ENCODE assay signal across 9 cellular contexts in genomic region chr18:35267809-35268208, GRCh38. TPM values are rescaled to one million over a fixed set of nuclear protein-coding genes. Genes with fewer than 3 reads are reported as not detected.
DNase-seq lines count a peak whose midpoint lies in the region; ATAC-seq and TF ChIP-seq lines count a peak whose summit lies in the region.
"Had no signal": no experiment of that assay in that cellular context is flagged by ENCODE, and none has a peak within 500 bp of the region (broad histone marks: within the 10 kb centered on the region; RNA-seq: fewer than 3 reads in every experiment).

No MANE protein-coding gene starts in this region.

- H3K9me3 ChIP-seq in breast epithelium: peaks cover 0 to 7% of the 10 kb centered on the region in 2 donors

- intact Hi-C loops in breast epithelium (cut with DNase I; ENCODE audit: low total_unique reads): no loop called here
- intact Hi-C loops in MCF 10A (cut with micrococcal nuclease): no loop called here

- no peak overlapping the region for H3K27ac Mint-ChIP-seq in MCF 10A (ENCODE audit: low read depth, unreplicated experiment)

- DNase-seq in breast epithelium (ENCODE audit: low spot score in 2 of 2) (no peak), MCF 10A (ENCODE audit: unreplicated experiment) (no peak), mucosa of gallbladder (ENCODE audit: low spot score) (peak; percentile 13), NAMALWA (ENCODE audit: low spot score) (no peak)
- peak; percentile 3 for DNase-seq in central memory CD4-positive, alpha-beta T cell
- DNase-seq: NCI-H526 treated with DMSO at 0.1 percent for 48 hours had no signal

- H3K4me1 Mint-ChIP-seq in MCF 10A (ENCODE audit: insufficient read depth, unreplicated experiment): no peaks in the 10 kb centered on the region

- no peaks in the 10 kb centered on the region for H3K4me1 ChIP-seq in breast epithelium
- no peaks in the 10 kb centered on the region for H3K4me1 ChIP-seq in urinary bladder (ENCODE audit: insufficient read depth)

- H3K36me3 Mint-ChIP-seq in MCF 10A (ENCODE audit: insufficient read depth, unreplicated experiment): peaks cover 15% of the 10 kb centered on the region

- WGBS in urinary bladder: 40% methylated on average over 30 of the region's 30 CpGs

- H3K4me3 Mint-ChIP-seq in MCF 10A (ENCODE audit: unreplicated experiment): no peak overlapping the region

- TF ChIP-seq CTCF in breast epithelium (IDR thresholded peaks at IDR 0.05) (no peak), MCF 10A (IDR thresholded peaks at IDR 0.05; ENCODE audit: unreplicated experiment) (no peak)

- ATAC-seq in GM21423 (IDR thresholded peaks at IDR 0.05; ENCODE audit: unreplicated experiment) (no peak), GM18517 (IDR thresholded peaks at IDR 0.05; ENCODE audit: unreplicated experiment) (no peak)

- H3K4me3 ChIP-seq in breast epithelium (peak overlapping the region; percentile 59 to 79 (median 79)), urinary bladder (ENCODE audit: low read depth, low read length) (peak overlapping the region; percentile 66)

- POLR2A ChIA-PET in MCF 10A (lab: Yijun Ruan, JAX): no interaction called here

- no peak for TF ChIP-seq POLR2A in breast epithelium (IDR thresholded peaks at IDR 0.05)

- no peaks in the 10 kb centered on the region for H3K27me3 Mint-ChIP-seq in MCF 10A (ENCODE audit: insufficient read depth, unreplicated experiment)

- H3K9me3 Mint-ChIP-seq in MCF 10A (ENCODE audit: unreplicated experiment): peaks cover 39% of the 10 kb centered on the region

- H3K36me3 ChIP-seq in breast epithelium (no peaks in the 10 kb centered on the region), urinary bladder (ENCODE audit: insufficient read depth) (no peaks in the 10 kb centered on the region)

- no TSS peak for BruUV-seq in MCF 10A (replicated peaks; lab: Mats Ljungman, UMichigan)

- H3K27ac ChIP-seq in breast epithelium: peak overlapping the region; percentile 20 to 93
- no peak overlapping the region for H3K27ac ChIP-seq in urinary bladder (ENCODE audit: low read depth)

- H3K27me3 ChIP-seq in breast epithelium: no peaks in the 10 kb centered on the region

- CTCF ChIA-PET in MCF 10A (lab: Yijun Ruan, JAX): interaction anchor here (0.6 kb wide), 1 partner anchor 20 kb away, joined by 3 read pairs; no protein-coding TSS in a partner anchor

RNA-seq across cellular contexts. Expression of gene ZSCAN30, which starts 22.2 kb away (rescaled TPM):
- 10 to 100 TPM; 12.5 to 33.2 (median 21.3) TPM for total RNA-seq in breast epithelium
- 20.5 and 30.1 TPM in 2 replicates for total RNA-seq in MCF 10A (2022)
- total RNA-seq in mucosa of gallbladder: 17.9 TPM
- total RNA-seq in urinary bladder: 23.2 TPM
- polyA plus RNA-seq in urinary bladder: 9.1 TPM

RNA-seq across cellular contexts. Expression of gene ZNF397, which starts 27.0 kb away (rescaled TPM):
- 10 to 100 TPM; 27.2 to 44.5 (median 38.0) TPM for total RNA-seq in breast epithelium
- total RNA-seq in MCF 10A (2022): 22.5 and 26.5 TPM in 2 replicates
- total RNA-seq in mucosa of gallbladder: 33.1 TPM
- 39.7 TPM for total RNA-seq in urinary bladder
- 16.7 TPM for polyA plus RNA-seq in urinary bladder

Comparison
In these comparisons a context has a peak if more than half of its experiments do, and no peak if none do; other contexts are left out.
1. DNase-seq: peak in central memory CD4-positive, alpha-beta T cell (single experiment) and mucosa of gallbladder (single experiment); none in breast epithelium (0 of 2), MCF 10A (single experiment) and NAMALWA (single experiment).